19 cellular contexts compared by ENCODE assay signal in genomic region chr9:6876195-6876594, GRCh38.
A peak's percentile ranks its signal among the peaks of the same experiment; 100 is the strongest.
DNase-seq lines count a peak whose midpoint lies in the region; ATAC-seq, FAIRE-seq and TF ChIP-seq lines count a peak whose summit lies in the region.
"Had no signal": no experiment of that assay in that cellular context is flagged by ENCODE, and none has a peak within 500 bp of the region (broad histone marks: within the 10 kb centered on the region; RNA-seq: fewer than 3 reads in every experiment).

No MANE protein-coding gene starts in this region.

- no peak for FAIRE-seq in bronchial epithelial cell (lab: Jason Lieb, UNC)
- FAIRE-seq: G401.6 had no signal

- H3K36me3 ChIP-seq in bronchial epithelial cell (ENCODE audit: control insufficient read depth, insufficient read depth, low read length) (no peaks in the 10 kb centered on the region), trophoblast cell (ENCODE audit: control insufficient read depth in 1 of 2, insufficient read depth in 2 of 2, low read length in 2 of 2) (no peaks in the 10 kb centered on the region)
- H3K36me3 ChIP-seq in CD4-positive, alpha-beta memory T cell (ENCODE audit: insufficient read depth, low read length): no peaks in the 10 kb centered on the region

- H3K79me1 ChIP-seq in trophoblast cell (ENCODE audit: low read length): no peaks in the 10 kb centered on the region

- no peak overlapping the region for H3K4me3 ChIP-seq in bronchial epithelial cell (ENCODE audit: low read depth, low read length)
- H3K4me3 ChIP-seq in trophoblast cell (ENCODE audit: low read depth, low read length): no peak overlapping the region
- H3K4me3 ChIP-seq in CD4-positive, alpha-beta memory T cell (ENCODE audit: low read length in 2 of 2): no peak overlapping the region
- H3K4me3 ChIP-seq: GM23338 had no signal

- no peaks in the 10 kb centered on the region for H3K4me1 ChIP-seq in trophoblast cell (ENCODE audit: control insufficient read depth in 1 of 2, insufficient read depth in 2 of 2, low read length in 2 of 2)
- peaks cover 3% of the 10 kb centered on the region for H3K4me1 ChIP-seq in CD4-positive, alpha-beta memory T cell (ENCODE audit: insufficient read depth, low read length)

- H3K79me2 ChIP-seq in trophoblast cell (ENCODE audit: control insufficient read depth, insufficient read depth, low read length, poor library complexity): no peaks in the 10 kb centered on the region

- H3K14ac ChIP-seq in trophoblast cell (ENCODE audit: low read length): no peak overlapping the region

- no peak overlapping the region for H3K4me2 ChIP-seq in trophoblast cell (ENCODE audit: low read length)
- H3K4me2 ChIP-seq: GM23338 had no signal

- no peak overlapping the region for H4K12ac ChIP-seq in trophoblast cell (ENCODE audit: low read depth, low read length)

- no peaks in the 10 kb centered on the region for H3K27me3 Mint-ChIP-seq in activated CD4-positive, alpha-beta T cell treated with anti-CD3 and anti-CD28 coated beads for 36 hours
- H3K27me3 Mint-ChIP-seq in activated CD4-positive, alpha-beta T cell treated with anti-CD3 and anti-CD28 coated beads, Interleukin-2, amount 10 ng/mL, durations not matched to agents 24 days and 14 days: no peaks in the 10 kb centered on the region
- H3K27me3 Mint-ChIP-seq in HFFc6 (ENCODE audit: insufficient read depth): no peaks in the 10 kb centered on the region
- H3K27me3 Mint-ChIP-seq in immature natural killer cell (ENCODE audit: low read depth in 3 of 3): peaks cover 5 to 10% (median 6%) of the 10 kb centered on the region in 3 donors
- no peaks in the 10 kb centered on the region for H3K27me3 Mint-ChIP-seq in CD4-positive, alpha-beta memory T cell

- H3K9ac ChIP-seq in trophoblast cell (ENCODE audit: low read length): no peak overlapping the region

- no peak overlapping the region for H3K27ac ChIP-seq in trophoblast cell (ENCODE audit: low read depth, low read length)
- H3K27ac ChIP-seq in CD4-positive, alpha-beta memory T cell (ENCODE audit: low read depth, low read length): no peak overlapping the region

- no peak overlapping the region for H2BK5ac ChIP-seq in trophoblast cell (ENCODE audit: low read depth, low read length, poor library complexity)

- H3K36me3 Mint-ChIP-seq in activated CD4-positive, alpha-beta T cell treated with anti-CD3 and anti-CD28 coated beads for 36 hours (ENCODE audit: low read depth): peaks cover 19% of the 10 kb centered on the region
- H3K36me3 Mint-ChIP-seq in activated CD4-positive, alpha-beta T cell treated with anti-CD3 and anti-CD28 coated beads, Interleukin-2, amount 10 ng/mL, durations not matched to agents 24 days and 14 days (ENCODE audit: low read depth): peaks cover 19% of the 10 kb centered on the region
- H3K36me3 Mint-ChIP-seq in HFFc6 (ENCODE audit: low read depth) (no peaks in the 10 kb centered on the region), immature natural killer cell (peaks cover 0 to 7% (median 3%) of the 10 kb centered on the region in 3 donors)
- peaks cover 16 to 33% of the 10 kb centered on the region in 2 donors for H3K36me3 Mint-ChIP-seq in CD4-positive, alpha-beta memory T cell

- no peaks in the 10 kb centered on the region for H3K9me3 ChIP-seq in trophoblast cell (ENCODE audit: insufficient read depth, low read depth, low read length)
- H3K9me3 ChIP-seq in CD4-positive, alpha-beta memory T cell (ENCODE audit: control insufficient read depth in 1 of 2, low read length in 2 of 2): no peaks in the 10 kb centered on the region

- no peak overlapping the region for H3K23ac ChIP-seq in trophoblast cell (ENCODE audit: low read length)

- H4K8ac ChIP-seq in trophoblast cell (ENCODE audit: low read depth, low read length): no peak overlapping the region

- WGBS in trophoblast cell (ENCODE audit: extremely low coverage, insufficient coverage, insufficient read length): no CpG with 5 or more reads among the region's 8 CpGs

- peaks cover 3% of the 10 kb centered on the region for H3K9me3 Mint-ChIP-seq in activated CD4-positive, alpha-beta T cell treated with anti-CD3 and anti-CD28 coated beads for 36 hours (ENCODE audit: low read depth)
- peaks cover 4% of the 10 kb centered on the region for H3K9me3 Mint-ChIP-seq in activated CD4-positive, alpha-beta T cell treated with anti-CD3 and anti-CD28 coated beads, Interleukin-2, amount 10 ng/mL, durations not matched to agents 24 days and 14 days
- H3K9me3 Mint-ChIP-seq in HFFc6: no peaks in the 10 kb centered on the region
- peaks cover 0 to 2% (median 0%) of the 10 kb centered on the region in 6 donors for H3K9me3 Mint-ChIP-seq in immature natural killer cell
- H3K9me3 Mint-ChIP-seq in CD4-positive, alpha-beta memory T cell: peaks cover 0 to 1% (median 0%) of the 10 kb centered on the region in 8 donors
- H3K9me3 Mint-ChIP-seq: GM23338 had no signal

- no peak overlapping the region for H4K91ac ChIP-seq in trophoblast cell (ENCODE audit: low read depth, low read length)

- H2BK120ac ChIP-seq in trophoblast cell (ENCODE audit: insufficient read depth, low read length, poor library complexity): no peak overlapping the region

- H3K18ac ChIP-seq in trophoblast cell (ENCODE audit: low read length): no peak overlapping the region

- no peak overlapping the region for H3K4ac ChIP-seq in trophoblast cell (ENCODE audit: low read depth, low read length)

- H2BK12ac ChIP-seq in trophoblast cell (ENCODE audit: low read length): no peak overlapping the region

- H3K27ac Mint-ChIP-seq in activated CD4-positive, alpha-beta T cell treated with anti-CD3 and anti-CD28 coated beads for 36 hours: no peak overlapping the region
- H3K27ac Mint-ChIP-seq in activated CD4-positive, alpha-beta T cell treated with anti-CD3 and anti-CD28 coated beads, Interleukin-2, amount 10 ng/mL, durations not matched to agents 24 days and 14 days: no peak overlapping the region
- H3K27ac Mint-ChIP-seq in HFFc6 (no peak overlapping the region), immature natural killer cell (peak overlapping the region in 2 of 6 donors; percentile 8 to 12)
- no peak overlapping the region for H3K27ac Mint-ChIP-seq in CD4-positive, alpha-beta memory T cell
- H3K27ac Mint-ChIP-seq: GM23338 had no signal

- ATAC-seq in activated CD4-positive, alpha-beta T cell treated with anti-CD3 and anti-CD28 coated beads for 36 hours: peak; percentile 54
- no peak for ATAC-seq in GM21367 (IDR thresholded peaks at IDR 0.05; ENCODE audit: unreplicated experiment)
- ATAC-seq: GM23338, Panc1 had no signal

- H2AFZ ChIP-seq in trophoblast cell (ENCODE audit: insufficient read depth, low read length, poor library complexity): no peak overlapping the region
- H2AFZ ChIP-seq: GM23338 had no signal

- intact Hi-C loops in activated CD4-positive, alpha-beta T cell treated with anti-CD3 and anti-CD28 coated beads for 36 hours (cut with DNase I, micrococcal nuclease): no loop called here
- intact Hi-C loops in activated CD4-positive, alpha-beta T cell treated with anti-CD3 and anti-CD28 coated beads, Interleukin-2, amount 10 ng/mL, durations not matched to agents 24 days and 14 days (cut with micrococcal nuclease): no loop called here
- intact Hi-C loops in CD4-positive, alpha-beta memory T cell (cut with micrococcal nuclease): no loop called here

- DNase-seq in activated CD4-positive, alpha-beta T cell treated with anti-CD3 and anti-CD28 coated beads for 36 hours: no peak
- DNase-seq in activated CD4-positive, alpha-beta T cell treated with anti-CD3 and anti-CD28 coated beads, Interleukin-2, amount 10 ng/mL, durations not matched to agents 24 days and 14 days: no peak
- DNase-seq in HFFc6: peak; percentile 6
- DNase-seq in bronchial epithelial cell (ENCODE audit: low read depth): peak; percentile 24
- peak; percentile 49 to 51 for DNase-seq in trophoblast cell
- DNase-seq in immature natural killer cell: no peak
- no peak for DNase-seq in CD4-positive, alpha-beta memory T cell
- DNase-seq: DND-41, KG1, NCI-H1092 treated with DMSO at 0.1 percent for 48 hours, NCI-H1694, NCI-H2107, NCI-H2227 treated with DMSO at 0.1 percent for 48 hours, NCI-H524 treated with DMSO at 0.1 percent for 48 hours, Right ventricle myocardium superior had no signal

- TF ChIP-seq CTCF in HFFc6 (IDR thresholded peaks at IDR 0.05): no peak
- TF ChIP-seq CTCF in bronchial epithelial cell (IDR thresholded peaks at IDR 0.05; ENCODE audit: insufficient read depth, low read length, severe bottlenecking): no peak

- POLR2A ChIA-PET in activated CD4-positive, alpha-beta T cell treated with anti-CD3 and anti-CD28 coated beads for 36 hours (lab: Charles Lee): no interaction called here
- POLR2A ChIA-PET in CD4-positive, alpha-beta memory T cell (lab: Charles Lee; ENCODE audit: partially characterized antibody): no interaction called here

- H3K27me3 ChIP-seq in bronchial epithelial cell (ENCODE audit: control insufficient read depth, insufficient read depth, low read length) (no peaks in the 10 kb centered on the region), trophoblast cell (ENCODE audit: insufficient read depth, low read length) (no peaks in the 10 kb centered on the region)
- no peaks in the 10 kb centered on the region for H3K27me3 ChIP-seq in CD4-positive, alpha-beta memory T cell (ENCODE audit: insufficient read depth, low read length)

- CTCF ChIA-PET in activated CD4-positive, alpha-beta T cell treated with anti-CD3 and anti-CD28 coated beads for 36 hours (lab: Charles Lee): interaction anchor here (0.6 kb wide), 1 partner anchor 770 kb away, joined by 3 read pairs; no protein-coding TSS in a partner anchor
- CTCF ChIA-PET in CD4-positive, alpha-beta memory T cell (lab: Charles Lee; ENCODE audit: partially characterized antibody): no interaction called here

- H3K4me1 Mint-ChIP-seq in activated CD4-positive, alpha-beta T cell treated with anti-CD3 and anti-CD28 coated beads for 36 hours: peaks cover 37% of the 10 kb centered on the region
- peaks cover 13% of the 10 kb centered on the region for H3K4me1 Mint-ChIP-seq in activated CD4-positive, alpha-beta T cell treated with anti-CD3 and anti-CD28 coated beads, Interleukin-2, amount 10 ng/mL, durations not matched to agents 24 days and 14 days
- H3K4me1 Mint-ChIP-seq in HFFc6 (ENCODE audit: low read depth) (peaks cover 44% of the 10 kb centered on the region), immature natural killer cell (peaks cover 69 to 87% of the 10 kb centered on the region in 2 donors)
- H3K4me1 Mint-ChIP-seq in CD4-positive, alpha-beta memory T cell: peaks cover 35 to 59% (median 52%) of the 10 kb centered on the region in 4 donors

- no peak overlapping the region for H3K4me3 Mint-ChIP-seq in activated CD4-positive, alpha-beta T cell treated with anti-CD3 and anti-CD28 coated beads for 36 hours
- H3K4me3 Mint-ChIP-seq in activated CD4-positive, alpha-beta T cell treated with anti-CD3 and anti-CD28 coated beads, Interleukin-2, amount 10 ng/mL, durations not matched to agents 24 days and 14 days: no peak overlapping the region
- H3K4me3 Mint-ChIP-seq in HFFc6 (no peak overlapping the region), immature natural killer cell (no peak overlapping the region)
- H3K4me3 Mint-ChIP-seq in CD4-positive, alpha-beta memory T cell: no peak overlapping the region
- H3K4me3 Mint-ChIP-seq: GM23338 had no signal

- H2AK5ac ChIP-seq in trophoblast cell (ENCODE audit: low read length): no peak overlapping the region

Comparison
In these comparisons a context has a peak if more than half of its experiments do, and no peak if none do; other contexts are left out.
1. DNase-seq: peak in HFFc6 (single experiment), bronchial epithelial cell (single experiment) and trophoblast cell (2 of 2); none in activated CD4-positive, alpha-beta T cell treated with anti-CD3 and anti-CD28 coated beads for 36 hours (single experiment), activated CD4-positive, alpha-beta T cell treated with anti-CD3 and anti-CD28 coated beads, Interleukin-2, amount 10 ng/mL, durations not matched to agents 24 days and 14 days (single experiment), immature natural killer cell (0 of 3) and CD4-positive, alpha-beta memory T cell (0 of 5).